8 cellular contexts compared by ENCODE assay signal in genomic region chr13:23558675-23559536, GRCh38. TPM values are rescaled to one million over a fixed set of nuclear protein-coding genes. Genes with fewer than 3 reads are reported as not detected.
A peak's percentile ranks its signal among the peaks of the same experiment; 100 is the strongest.
DNase-seq lines count a peak whose midpoint lies in the region; ATAC-seq, FAIRE-seq and TF ChIP-seq lines count a peak whose summit lies in the region.

No MANE protein-coding gene starts in this region.

- peaks cover 7% of the 10 kb centered on the region for H3K9me3 ChIP-seq in trophoblast cell (ENCODE audit: insufficient read depth, low read depth, low read length)

- H3K4me2 ChIP-seq in GM23338 (no peak overlapping the region), trophoblast cell (ENCODE audit: low read length) (no peak overlapping the region)

- H2AK5ac ChIP-seq in trophoblast cell (ENCODE audit: low read length), result peak overlapping the region; percentile 5

- H3K36me3 ChIP-seq in ACC112 (ENCODE audit: insufficient read depth, low read length) (no peaks in the 10 kb centered on the region), GM23338 (ENCODE audit: insufficient read depth) (no peaks in the 10 kb centered on the region), trophoblast cell (ENCODE audit: control insufficient read depth in 1 of 2, insufficient read depth in 2 of 2, low read length in 2 of 2) (no peaks in the 10 kb centered on the region)

- H3K4me3 ChIP-seq in ACC112 (ENCODE audit: low read depth, low read length) (peak overlapping the region; percentile 72), GM23338 (no peak overlapping the region), trophoblast cell (ENCODE audit: low read depth, low read length) (no peak overlapping the region)

- H4K91ac ChIP-seq in trophoblast cell (ENCODE audit: low read depth, low read length), result peak overlapping the region; percentile 40

- 0 out of 2 replicates have a peak, but pooled peaks cover 3% of the 10 kb centered on the region for H3F3A ChIP-seq in GM23338 (replicated peaks; ENCODE audit: low read depth)

- H3K27me3 ChIP-seq in ACC112 (ENCODE audit: insufficient read depth, low read length) (no peaks in the 10 kb centered on the region), GM23338 (ENCODE audit: insufficient read depth) (no peaks in the 10 kb centered on the region), trophoblast cell (ENCODE audit: insufficient read depth, low read length) (no peaks in the 10 kb centered on the region)

- WGBS in trophoblast cell (ENCODE audit: extremely low coverage, insufficient coverage, insufficient read length), result no CpG with 5 or more reads among the region's 14 CpGs

- H3K4me1 ChIP-seq in ACC112 (ENCODE audit: control insufficient read depth, insufficient read depth, low read length, unreplicated experiment), result peaks cover 8% of the 10 kb centered on the region
- no peaks in the 10 kb centered on the region for H3K4me1 ChIP-seq in GM23338 (ENCODE audit: insufficient read depth)
- peaks cover 6 to 10% of the 10 kb centered on the region in 2 experiments for H3K4me1 ChIP-seq in trophoblast cell (ENCODE audit: control insufficient read depth in 1 of 2, insufficient read depth in 2 of 2, low read length in 2 of 2)

- H3K36me3 Mint-ChIP-seq in GM23338 (ENCODE audit: low read depth), result no peaks in the 10 kb centered on the region

- H4K8ac ChIP-seq in trophoblast cell (ENCODE audit: low read depth, low read length), result no peak overlapping the region

- H2BK120ac ChIP-seq in trophoblast cell (ENCODE audit: insufficient read depth, low read length, poor library complexity), result peak overlapping the region; percentile 1

- peaks cover 3% of the 10 kb centered on the region for H3K27me3 Mint-ChIP-seq in GM23338 (ENCODE audit: insufficient read depth, low read depth, poor library complexity)

- TF ChIP-seq CTCF in GM23338 (conservative IDR thresholded peaks at IDR 0.05; ENCODE audit: low read depth in 2 of 2), result no peak

- ATAC-seq in GM23338 (no peak), GM19467 (IDR thresholded peaks at IDR 0.05; ENCODE audit: unreplicated experiment) (no peak)

- H3K4me3 Mint-ChIP-seq in GM23338, result no peak overlapping the region

- H4K20me1 ChIP-seq in GM23338 (replicated peaks; ENCODE audit: insufficient read depth), result no peaks in the 10 kb centered on the region

- H2BK12ac ChIP-seq in trophoblast cell (ENCODE audit: low read length), result peak overlapping the region; percentile 2

- no peak overlapping the region for H3K9ac ChIP-seq in trophoblast cell (ENCODE audit: low read length)

- H3K4me1 Mint-ChIP-seq in GM23338, result no peaks in the 10 kb centered on the region

- no peak overlapping the region for H3K4ac ChIP-seq in trophoblast cell (ENCODE audit: low read depth, low read length)

- no peak for FAIRE-seq in RCC 7860 (lab: Jason Lieb, UNC)

- H3K27ac Mint-ChIP-seq in GM23338, result no peak overlapping the region

- H3K27ac ChIP-seq in ACC112 (ENCODE audit: low read depth, low read length) (peak overlapping the region; percentile 88), GM23338 (ENCODE audit: low read depth) (no peak overlapping the region), epithelial cell of prostate (peak overlapping the region; percentile 96), trophoblast cell (ENCODE audit: low read depth, low read length) (peak overlapping the region; percentile 52)

- no peak overlapping the region for H4K12ac ChIP-seq in trophoblast cell (ENCODE audit: low read depth, low read length)

- H3K9me3 Mint-ChIP-seq in GM23338, result no peaks in the 10 kb centered on the region

- peak; percentile 33 for DNase-seq in GM23338 (ENCODE audit: low spot score)
- DNase-seq in RCC 7860 (ENCODE audit: low spot score), result peak; percentile 46
- DNase-seq in epithelial cell of prostate (ENCODE audit: low read depth, low spot score), result peak; percentile 75
- peak; percentile 25 to 44 for DNase-seq in trophoblast cell
- no peak for DNase-seq in NCI-H2081 treated with DMSO at 0.1 percent for 48 hours (lab: John Stamatoyannopoulos, UW)
- DNase-seq in OCI-M2 (lab: John Stamatoyannopoulos, UW; ENCODE audit: unreplicated experiment), result no peak

- H3K9me2 ChIP-seq in GM23338 (ENCODE audit: insufficient read depth), result no peaks in the 10 kb centered on the region

- no peak overlapping the region for H2BK5ac ChIP-seq in trophoblast cell (ENCODE audit: low read depth, low read length, poor library complexity)

- H3K14ac ChIP-seq in trophoblast cell (ENCODE audit: low read length), result peak overlapping the region; percentile 3

- peak overlapping the region; percentile 97 for H2AFZ ChIP-seq in ACC112 (ENCODE audit: low read length, unreplicated experiment)
- peak overlapping the region; percentile 66 for H2AFZ ChIP-seq in GM23338
- peak overlapping the region; percentile 2 for H2AFZ ChIP-seq in trophoblast cell (ENCODE audit: insufficient read depth, low read length, poor library complexity)

- H3K79me2 ChIP-seq in ACC112 (ENCODE audit: control insufficient read depth, insufficient read depth, low read length, unreplicated experiment) (no peaks in the 10 kb centered on the region), GM23338 (replicated peaks; ENCODE audit: insufficient read depth) (no peaks in the 10 kb centered on the region), trophoblast cell (ENCODE audit: control insufficient read depth, insufficient read depth, low read length, poor library complexity) (no peaks in the 10 kb centered on the region)

- peaks cover 8% of the 10 kb centered on the region for H3K79me1 ChIP-seq in trophoblast cell (ENCODE audit: low read length)

- H3K23ac ChIP-seq in trophoblast cell (ENCODE audit: low read length), result no peak overlapping the region

- peak overlapping the region; percentile 2 for H3K18ac ChIP-seq in trophoblast cell (ENCODE audit: low read length)

TF ChIP-seq in GM23338, 12 proteins besides CTCF, POLR2A, EP300 and RAD21 (continues in another document):
- TF ChIP-seq ZNF114 (CRISPR knock-in tag; IDR thresholded peaks at IDR 0.05) (no peak), ZNF462 (CRISPR knock-in tag; IDR thresholded peaks at IDR 0.05) (no peak), STAT1 (IDR thresholded peaks at IDR 0.05; ENCODE audit: unreplicated experiment) (no peak)

RNA-seq across cellular contexts. Expression of gene TNFRSF19, which starts 11.3 kb away (rescaled TPM):
- total RNA-seq in GM23338 (2014; rRNA removed; shearing (Covaris generic)), result 0.35 and 0.93 TPM in 2 replicates
- 0.21 and 0.24 TPM in 2 replicates for polyA plus RNA-seq in GM23338 (2016; fragmentation: Nextera tagmentation; extraction: Ambion mirVana)
- 85.2 and 86.7 TPM in 2 replicates for polyA plus RNA-seq in trophoblast cell (2013)

Comparison
In these comparisons a context has a peak if more than half of its experiments do, and no peak if none do; other contexts are left out.
1. H2AFZ ChIP-seq: peak in every context shown above with its lines; median percentile 97 in ACC112; 66 in GM23338; 2 in trophoblast cell.
2. DNase-seq: peak in GM23338 (single experiment), RCC 7860 (single experiment), epithelial cell of prostate (single experiment) and trophoblast cell (2 of 2); none in NCI-H2081 treated with DMSO at 0.1 percent for 48 hours (single experiment) and OCI-M2 (single experiment).